Comparison of ENCODE assay signal across 8 cellular contexts in the genomic region with DNA sequence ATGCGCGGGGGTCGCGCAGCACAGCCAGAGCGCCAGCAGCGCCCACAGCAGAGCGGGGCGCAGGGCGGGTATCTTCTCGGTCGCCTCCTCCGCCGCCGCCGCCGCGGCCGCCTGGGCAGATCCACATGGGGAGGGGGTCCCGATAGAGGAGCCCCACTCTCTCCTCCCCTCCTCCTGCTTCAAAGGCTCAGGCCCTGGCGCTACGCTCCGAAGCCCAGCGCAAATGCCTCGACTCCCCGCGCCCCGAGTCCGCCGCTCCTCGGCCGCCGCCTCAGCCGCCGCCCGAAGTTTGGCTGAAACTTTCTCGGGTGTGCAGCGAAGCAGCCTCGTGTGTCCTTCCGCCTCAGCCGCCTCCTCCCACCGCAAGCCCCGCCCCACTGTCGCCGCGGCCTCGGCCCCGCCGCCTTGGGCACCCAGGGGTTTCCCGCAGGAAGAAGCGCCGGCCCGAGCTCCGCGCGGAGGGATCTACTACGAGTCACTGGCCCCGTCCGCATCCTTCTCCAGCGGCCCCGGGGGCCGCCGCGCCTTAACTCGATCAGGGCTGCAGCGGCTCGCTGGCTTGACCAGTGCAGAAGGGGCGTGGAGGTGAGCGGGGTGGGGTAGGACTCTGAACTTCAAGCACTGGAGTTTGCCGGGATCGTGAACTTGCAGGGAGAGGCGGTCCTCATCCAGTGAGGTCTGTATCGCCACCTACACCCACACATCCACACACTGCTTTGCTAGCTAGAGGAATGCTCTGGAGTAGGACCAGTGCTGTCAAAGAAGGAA. TPM values are rescaled to one million over a fixed set of nuclear protein-coding genes. Genes with fewer than 3 reads are reported as not detected.
DNase-seq lines count a peak whose midpoint lies in the region; ATAC-seq, FAIRE-seq and TF ChIP-seq lines count a peak whose summit lies in the region.
"Not testable (repeated sequence)": the region's sequence is repeated elsewhere in the genome, so short reads cannot be mapped to it uniquely, and the experiment has no call there.

Gene NOTCH2NLA, minus strand, starts transcription at position 312 of the 768 bp plus-strand sequence. CDS start 39,684 bp downstream, outside the sequence.

- CTCF ChIA-PET in endothelial cell of umbilical vein (lab: Charles Lee); HepG2 (lab: Yijun Ruan, JAX; ENCODE audit: low intra/inter-chr PET ratio, low total read pairs): not testable (repeated sequence)

- TF ChIP-seq RAD21 in HepG2 (CRISPR knock-in tag; IDR thresholded peaks at IDR 0.05) = not testable (repeated sequence)

- not testable (repeated sequence) for H3K9me1 ChIP-seq in endothelial cell of umbilical vein (replicated peaks; ENCODE audit: control insufficient read depth, extremely low read depth, insufficient read depth, low read length)

- TF ChIP-seq CTCF in endothelial cell of umbilical vein (IDR thresholded peaks at IDR 0.05; ENCODE audit: extremely low read depth in 1 of 2, insufficient read depth in 1 of 2, low read depth in 1 of 2, low read length in 2 of 2); HepG2 (CRISPR knock-in tag; IDR thresholded peaks at IDR 0.05); subcutaneous adipose tissue (IDR thresholded peaks at IDR 0.05; ENCODE audit: low read depth): not testable (repeated sequence)

- POLR2A ChIA-PET in endothelial cell of umbilical vein (lab: Charles Lee); HepG2 (lab: Yijun Ruan, JAX): not testable (repeated sequence)

- intact Hi-C loops in endothelial cell of umbilical vein (cut with micrococcal nuclease); HepG2 (cut with micrococcal nuclease; ENCODE audit: unreplicated experiment): not testable (repeated sequence)

- BruUV-seq in endothelial cell of umbilical vein (replicated peaks; lab: Mats Ljungman, UMichigan); HepG2 (replicated peaks; lab: Mats Ljungman, UMichigan): not testable (repeated sequence)

- in situ Hi-C loops in Caki2 (cut with HindIII; ENCODE audit: low pct_unique_long_range_greater_than_20kb, low sequenced_read_pairs); HepG2 (cut with HindIII; ENCODE audit: extremely low pct_ligation_motif_present, low pct_unique_long_range_greater_than_20kb): not testable (repeated sequence)

- not testable (repeated sequence) for H4K20me1 ChIP-seq in endothelial cell of umbilical vein (replicated peaks; ENCODE audit: control insufficient read depth, extremely low read depth, insufficient read depth, low read length); HepG2 (ENCODE audit: insufficient read depth, low read length)

- not testable (repeated sequence) for H3K4me2 ChIP-seq in endothelial cell of umbilical vein (ENCODE audit: insufficient read depth, low read length)
- peak within 1 kb of the TSS; percentile 27; the same call in 1 of the 2 replicates for H3K4me2 ChIP-seq in HepG2 (ENCODE audit: low read depth, low read length)

- not testable (repeated sequence) for H3K27me3 ChIP-seq in HUES48 (ENCODE audit: control insufficient read depth, insufficient read depth, low read length); endothelial cell of umbilical vein (ENCODE audit: control insufficient read depth in 2 of 2, insufficient read depth in 2 of 2, low read length in 2 of 2); HepG2 (ENCODE audit: control insufficient read depth in 1 of 2, insufficient read depth in 2 of 2, low read length in 2 of 2)

- dilution Hi-C loops in endothelial cell of umbilical vein (cut with MboI; ENCODE audit: extremely low pct_ligation_motif_present, low sequenced_read_pairs) = not testable (repeated sequence)

- TF ChIP-seq EP300 in HepG2 (IDR thresholded peaks at IDR 0.05; ENCODE audit: low read depth in 2 of 2, low read length in 2 of 2); HepG2 (CRISPR knock-in tag; IDR thresholded peaks at IDR 0.05; ENCODE audit: borderline replicate concordance): not testable (repeated sequence)

- H3K4me3 ChIP-seq in HUES48 (ENCODE audit: low read depth, low read length) (peak within 1 kb of the TSS; percentile 55; the same call in 1 of the 2 replicates), endothelial cell of umbilical vein (replicated peaks in 1 of 3; ENCODE audit: insufficient read depth in 1 of 3, low read depth in 1 of 3, low read length in 3 of 3) (peak within 1 kb of the TSS in 2 of 3 experiments; percentile 32 to 59), HepG2 (replicated peaks in 1 of 3; ENCODE audit: insufficient read depth in 1 of 3, low read depth in 2 of 3, low read length in 3 of 3) (peak within 1 kb of the TSS; percentile 30 to 68 (median 55); a peak in 4 of 6 replicates)

- not testable (repeated sequence) for DNase-seq in Caki2 (ENCODE audit: low read depth); endothelial cell of umbilical vein (ENCODE audit: low read depth, low spot score); HepG2 (ENCODE audit: low spot score); renal cortical epithelial cell (ENCODE audit: low read depth)
- DNase-seq in T-helper 22 cell (ENCODE audit: low read depth) (peak; percentile 12), activated gamma-delta T cell treated with Interleukin-2 at 50 U/mL for 16 hours (peak; percentile 7)

- not testable (repeated sequence) for H3K27ac ChIP-seq in HUES48 (ENCODE audit: low read depth, low read length); endothelial cell of umbilical vein (ENCODE audit: insufficient read depth, low read depth, low read length); HepG2 (ENCODE audit: extremely low read length, insufficient read depth, low read length)

- peak; percentile 95 for ATAC-seq in HepG2

- TF ChIP-seq POLR2A in endothelial cell of umbilical vein (IDR thresholded peaks at IDR 0.05; ENCODE audit: low read depth, low read length); HepG2 (IDR thresholded peaks at IDR 0.05; ENCODE audit: insufficient read depth in 1 of 2, low read depth in 2 of 2, low read length in 2 of 2): not testable (repeated sequence)

- no CpG with 5 or more reads among the region's 72 CpGs for WGBS in HepG2 (ENCODE audit: low lambda C conversion rate)

- peak within 1 kb of the TSS; percentile 41 for H2AFZ ChIP-seq in endothelial cell of umbilical vein (ENCODE audit: low read depth, low read length)
- H2AFZ ChIP-seq in HepG2 (ENCODE audit: low read length) = not testable (repeated sequence)

- not testable (repeated sequence) for H3K9me3 ChIP-seq in HUES48 (ENCODE audit: control insufficient read depth, insufficient read depth, low read length); endothelial cell of umbilical vein (replicated peaks; ENCODE audit: control insufficient read depth, insufficient read depth, low read length); HepG2 (ENCODE audit: low read length)

- not testable (repeated sequence) for H3K4me1 ChIP-seq in HUES48 (ENCODE audit: control insufficient read depth, insufficient read depth, low read length); endothelial cell of umbilical vein (ENCODE audit: control insufficient read depth, extremely low read depth, insufficient read depth, low read length); HepG2 (ENCODE audit: insufficient read depth, low read length)

- FAIRE-seq in endothelial cell of umbilical vein (lab: Jason Lieb, UNC) = peak; percentile 87
- FAIRE-seq in HepG2 (lab: Jason Lieb, UNC) = peak; percentile 12

- H3K36me3 ChIP-seq in HUES48 (ENCODE audit: control insufficient read depth, insufficient read depth, low read length); endothelial cell of umbilical vein (ENCODE audit: control insufficient read depth in 2 of 2, extremely low read depth in 1 of 2, insufficient read depth in 2 of 2, low read length in 2 of 2); HepG2 (replicated peaks in 1 of 2; ENCODE audit: control insufficient read depth in 1 of 2, insufficient read depth in 2 of 2, low read length in 2 of 2): not testable (repeated sequence)

- not testable (repeated sequence) for H3K79me2 ChIP-seq in endothelial cell of umbilical vein (ENCODE audit: control insufficient read depth, insufficient read depth, low read length); HepG2 (ENCODE audit: insufficient read depth, low read length)

- H3K9ac ChIP-seq in HUES48 (ENCODE audit: low read depth, low read length); endothelial cell of umbilical vein (replicated peaks; ENCODE audit: extremely low read depth, insufficient read depth, low read length); HepG2 (ENCODE audit: insufficient read depth, low read depth, low read length): not testable (repeated sequence)

RNA-seq across cellular contexts. Expression of gene NOTCH2NLA, which starts in this region (rescaled TPM):
- total RNA-seq in Caki2 (2014; rRNA removed; shearing (Covaris generic); ENCODE audit: low replicate concordance) = 34.2 and 34.5 TPM in 2 replicates
- total RNA-seq in endothelial cell of umbilical vein (18.0 and 22.0 TPM in 2 replicates), HepG2 (2016; rRNA removed; fragmentation: Illumina TruSeq; extraction: Trizol) (4.4 and 6.9 TPM in 2 replicates), renal cortical epithelial cell (42.0 and 65.5 TPM in 2 replicates), subcutaneous adipose tissue (100 to 1,000 TPM in 2 of 4 donors, 10 to 100 TPM in 2; 52.0 to 109 (median 89.3) TPM)
- polyA plus RNA-seq in endothelial cell of umbilical vein (7.4 and 7.9 TPM in 2 replicates), HepG2 (2011; rRNA removed) (4.7 and 6.4 TPM in 2 replicates)
- 8.0 and 8.4 TPM in 2 replicates for polyA plus RNA-seq in endothelial cell of umbilical vein (2011; cell fraction: cytosol; rRNA removed)
- 14.5 and 14.9 TPM in 2 replicates for polyA plus RNA-seq in endothelial cell of umbilical vein (2011; cell fraction: nucleus; rRNA removed)
- polyA plus RNA-seq in endothelial cell of umbilical vein (2012) = 12.0 and 12.6 TPM in 2 replicates
- polyA minus RNA-seq in endothelial cell of umbilical vein = 40.6 and 51.4 TPM in 2 replicates
- polyA minus RNA-seq in endothelial cell of umbilical vein (2011; cell fraction: cytosol; rRNA and poly(A)+ RNA removed) = 15.7 TPM
- polyA minus RNA-seq in endothelial cell of umbilical vein (2011; cell fraction: nucleus; rRNA and poly(A)+ RNA removed) = 62.0 and 79.6 TPM in 2 replicates
- 1.7 and 2.1 TPM in 2 replicates for total RNA-seq in HepG2 (2016; cell fraction: cytosol; rRNA removed; fragmentation: Illumina TruSeq; extraction: Trizol; ENCODE audit: low read depth)
- total RNA-seq in HepG2 (2016; cell fraction: insoluble cytoplasmic fraction; rRNA removed; fragmentation: Illumina TruSeq; extraction: Trizol) = 2.8 and 6.9 TPM in 2 replicates
- 2.8 and 3.2 TPM in 2 replicates for total RNA-seq in HepG2 (2016; cell fraction: membrane; rRNA removed; fragmentation: Illumina TruSeq; extraction: Trizol)
- 18.9 and 20.1 TPM in 2 replicates for total RNA-seq in HepG2 (2016; cell fraction: nucleus; rRNA removed; fragmentation: Illumina TruSeq; extraction: Trizol)
- 4.2 and 5.9 TPM in 2 replicates for polyA plus RNA-seq in HepG2 (2011; cell fraction: cytosol; rRNA removed)
- polyA plus RNA-seq in HepG2 (2011; cell fraction: nucleus; rRNA removed) = 8.6 and 9.5 TPM in 2 replicates
- polyA plus RNA-seq in HepG2 (2012) = 2.7 and 4.2 TPM in 2 replicates
- 1.0 and 1.4 TPM in 2 replicates for polyA plus RNA-seq in HepG2 (2016; cell fraction: cytosol; fragmentation: Illumina TruSeq; extraction: Trizol; ENCODE audit: low read depth)
- 1.3 and 2.0 TPM in 2 replicates for polyA plus RNA-seq in HepG2 (2016; cell fraction: insoluble cytoplasmic fraction; fragmentation: Illumina TruSeq; extraction: Trizol; ENCODE audit: low read depth)
- 1.3 and 2.1 TPM in 2 replicates for polyA plus RNA-seq in HepG2 (2016; cell fraction: membrane; fragmentation: Illumina TruSeq; extraction: Trizol; ENCODE audit: low read depth)
- polyA plus RNA-seq in HepG2 (2016; cell fraction: nucleus; fragmentation: Illumina TruSeq; extraction: Trizol; ENCODE audit: insufficient read depth, low read depth) = 2.9 and 3.7 TPM in 2 replicates
- polyA minus RNA-seq in HepG2 (2011; rRNA and poly(A)+ RNA removed; ENCODE audit: low replicate concordance) = 27.7 and 141 TPM in 2 replicates
- 2.1 and 3.4 TPM in 2 replicates for polyA minus RNA-seq in HepG2 (2011; cell fraction: cytosol; rRNA and poly(A)+ RNA removed)
- 36.8 and 45.0 TPM in 2 replicates for polyA minus RNA-seq in HepG2 (2011; cell fraction: nucleus; rRNA and poly(A)+ RNA removed)
